ENCODE assay signal across 22 cellular contexts in the genomic region with DNA sequence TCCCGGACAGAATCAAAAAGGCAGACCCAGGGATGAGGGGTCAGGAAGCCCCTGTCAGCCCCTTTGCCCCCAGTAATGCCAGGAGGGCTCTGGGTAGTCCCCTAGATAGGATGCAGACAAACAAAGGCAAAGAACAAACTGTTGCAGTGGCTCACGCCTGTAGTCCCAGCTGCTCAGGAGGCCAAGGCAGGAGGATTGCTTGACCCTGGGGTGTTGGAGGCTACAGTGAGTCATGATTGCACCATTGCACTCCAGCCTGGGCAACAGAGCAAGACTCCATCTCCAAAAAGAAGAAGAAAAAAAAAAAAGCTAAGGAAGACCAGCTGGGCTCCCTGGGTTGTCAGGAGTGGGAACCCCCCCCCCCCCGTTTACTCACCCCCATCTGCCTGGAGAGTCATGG.
DNase-seq lines count a peak whose midpoint lies in the region; ATAC-seq and TF ChIP-seq lines count a peak whose summit lies in the region.
"Had no signal": no experiment of that assay in that cellular context is flagged by ENCODE, and none has a peak within 500 bp of the region (broad histone marks: within the 10 kb centered on the region; RNA-seq: fewer than 3 reads in every experiment).

No MANE protein-coding gene starts in this region.

- no peaks in the 10 kb centered on the region for H4K20me1 ChIP-seq in DOHH2 (ENCODE audit: control insufficient read depth, insufficient read depth, low read depth, low read length)

- peaks cover 32% of the 10 kb centered on the region for H3F3A ChIP-seq in DOHH2 (ENCODE audit: control insufficient read depth, insufficient read depth)

- peaks cover 18% of the 10 kb centered on the region for H3K27me3 Mint-ChIP-seq in central memory CD8-positive, alpha-beta T cell
- no peaks in the 10 kb centered on the region for H3K27me3 Mint-ChIP-seq in stimulated activated memory B cell treated with anti-CD40 and anti-IgM and Interleukin-4, amounts not matched to agents 10 μg/mL and 1 μg/mL and 100 μg/mL, for 72 hours

- no peaks in the 10 kb centered on the region for H3K9me2 ChIP-seq in DOHH2 (replicated peaks; ENCODE audit: control insufficient read depth, low read length)

- H3K4me2 ChIP-seq in DOHH2 (ENCODE audit: low read length), result peak overlapping the region; percentile 92

- H3K9me3 Mint-ChIP-seq in central memory CD8-positive, alpha-beta T cell, result no peaks in the 10 kb centered on the region
- H3K9me3 Mint-ChIP-seq in stimulated activated memory B cell treated with anti-CD40 and anti-IgM and Interleukin-4, amounts not matched to agents 10 μg/mL and 1 μg/mL and 100 μg/mL, for 72 hours, result no peaks in the 10 kb centered on the region
- H3K9me3 Mint-ChIP-seq: activated naive CD8-positive, alpha-beta T cell treated with anti-CD3 and anti-CD28 coated beads, Interleukin-2, amount 50 U/mL, for 24 hours; mesothelial cell of epicardium; naive thymus-derived CD8-positive, alpha-beta T cell had no signal

- H3K4me3 Mint-ChIP-seq in central memory CD8-positive, alpha-beta T cell, result no peak overlapping the region
- H3K4me3 Mint-ChIP-seq in stimulated activated memory B cell treated with anti-CD40 and anti-IgM and Interleukin-4, amounts not matched to agents 10 μg/mL and 1 μg/mL and 100 μg/mL, for 72 hours, result no peak overlapping the region
- H3K4me3 Mint-ChIP-seq: activated CD8-positive, alpha-beta memory T cell treated with anti-CD3 and anti-CD28 coated beads, Interleukin-2, amount 10 ng/mL, durations not matched to agents 7 days and 5 days; activated naive CD8-positive, alpha-beta T cell treated with anti-CD3 and anti-CD28 coated beads, Interleukin-2, amount 50 U/mL, for 24 hours; mesothelial cell of epicardium; naive thymus-derived CD8-positive, alpha-beta T cell had no signal

- H3K9me3 ChIP-seq in DOHH2 (ENCODE audit: control insufficient read depth, insufficient read depth, low read length), result no peaks in the 10 kb centered on the region
- H3K9me3 ChIP-seq: ovary, spleen, suprapubic skin had no signal

- peak overlapping the region; percentile 92 for H3K4me3 ChIP-seq in DOHH2 (ENCODE audit: low read length)
- H3K4me3 ChIP-seq: GM12878, ovary, spleen, suprapubic skin had no signal

- peak overlapping the region; percentile 95 for H3K27ac ChIP-seq in DOHH2 (ENCODE audit: low read depth, low read length)
- H3K27ac ChIP-seq: ovary, spleen, suprapubic skin had no signal

- no peaks in the 10 kb centered on the region for H3K27me3 ChIP-seq in DOHH2 (ENCODE audit: control insufficient read depth, low read length)
- H3K27me3 ChIP-seq: ovary, suprapubic skin had no signal

- peaks cover 95% of the 10 kb centered on the region for H3K4me1 ChIP-seq in DOHH2 (ENCODE audit: control insufficient read depth, low read length)

- DNase-seq in NCI-H69 (lab: John Stamatoyannopoulos, UW) (peak; percentile 50), SIG-M5 treated with dmso at 0.1 percent for 504 hours (lab: John Stamatoyannopoulos, UW; ENCODE audit: unreplicated experiment) (no peak)
- DNase-seq in central memory CD8-positive, alpha-beta T cell (ENCODE audit: low spot score in 2 of 2), result no peak
- DNase-seq: activated CD4-positive, alpha-beta T cell treated with anti-CD3 and anti-CD28 coated beads, Interleukin-2, amount 50 U/mL, for 1 hour; activated CD8-positive, alpha-beta memory T cell treated with anti-CD3 and anti-CD28 coated beads, Interleukin-2, amount 10 ng/mL, durations not matched to agents 7 days and 5 days; activated naive CD8-positive, alpha-beta T cell treated with anti-CD3 and anti-CD28 coated beads, Interleukin-2, amount 50 U/mL, for 24 hours; activated T-cell treated with anti-CD3 and anti-CD28 coated beads, Interleukin-2, amount 50 U/mL, for 48 hours; naive thymus-derived CD8-positive, alpha-beta T cell; OCI-M1; ovary; retina; SHP77; stimulated activated CD4-positive, alpha-beta T cell treated with anti-CD3 and anti-CD28 coated beads, Interleukin-2, amount 100 ng/mL, for 48 hours; T-helper 9 cell had no signal

- ATAC-seq in central memory CD8-positive, alpha-beta T cell (replicated peaks; ENCODE audit: extremely low read depth, poor library complexity, severe bottlenecking), result no peak
- no peak for ATAC-seq in stimulated activated memory B cell treated with anti-CD40 and anti-IgM and Interleukin-4, amounts not matched to agents 10 μg/mL and 1 μg/mL and 100 μg/mL, for 72 hours
- ATAC-seq in HG03095 (IDR thresholded peaks at IDR 0.05; ENCODE audit: unreplicated experiment), result no peak
- ATAC-seq in HG02763 (IDR thresholded peaks at IDR 0.05; ENCODE audit: unreplicated experiment), result no peak
- ATAC-seq: activated CD8-positive, alpha-beta memory T cell treated with anti-CD3 and anti-CD28 coated beads, Interleukin-2, amount 10 ng/mL, durations not matched to agents 7 days and 5 days; activated naive CD8-positive, alpha-beta T cell treated with anti-CD3 and anti-CD28 coated beads, Interleukin-2, amount 50 U/mL, for 24 hours; GM12878; naive thymus-derived CD8-positive, alpha-beta T cell had no signal

- peak overlapping the region; percentile 13 for H3K27ac Mint-ChIP-seq in central memory CD8-positive, alpha-beta T cell (ENCODE audit: low read depth)
- peak overlapping the region; percentile 92 for H3K27ac Mint-ChIP-seq in stimulated activated memory B cell treated with anti-CD40 and anti-IgM and Interleukin-4, amounts not matched to agents 10 μg/mL and 1 μg/mL and 100 μg/mL, for 72 hours
- H3K27ac Mint-ChIP-seq: activated CD8-positive, alpha-beta memory T cell treated with anti-CD3 and anti-CD28 coated beads, Interleukin-2, amount 10 ng/mL, durations not matched to agents 7 days and 5 days; activated naive CD8-positive, alpha-beta T cell treated with anti-CD3 and anti-CD28 coated beads, Interleukin-2, amount 50 U/mL, for 24 hours; mesothelial cell of epicardium had no signal

- peaks cover 80% of the 10 kb centered on the region for H3K79me2 ChIP-seq in DOHH2 (ENCODE audit: control insufficient read depth, low read length)

- no peak for TF ChIP-seq CTCF in DOHH2 (IDR thresholded peaks at IDR 0.05; ENCODE audit: low read depth, low read length, poor library complexity, severe bottlenecking)

- H3K4me1 Mint-ChIP-seq in central memory CD8-positive, alpha-beta T cell, result peaks cover 5% of the 10 kb centered on the region
- H3K4me1 Mint-ChIP-seq in stimulated activated memory B cell treated with anti-CD40 and anti-IgM and Interleukin-4, amounts not matched to agents 10 μg/mL and 1 μg/mL and 100 μg/mL, for 72 hours, result peaks cover 56% of the 10 kb centered on the region

- H3K36me3 Mint-ChIP-seq in central memory CD8-positive, alpha-beta T cell (ENCODE audit: insufficient read depth), result no peaks in the 10 kb centered on the region
- no peaks in the 10 kb centered on the region for H3K36me3 Mint-ChIP-seq in stimulated activated memory B cell treated with anti-CD40 and anti-IgM and Interleukin-4, amounts not matched to agents 10 μg/mL and 1 μg/mL and 100 μg/mL, for 72 hours
- H3K36me3 Mint-ChIP-seq: activated CD8-positive, alpha-beta memory T cell treated with anti-CD3 and anti-CD28 coated beads, Interleukin-2, amount 10 ng/mL, durations not matched to agents 7 days and 5 days; mesothelial cell of epicardium; naive thymus-derived CD8-positive, alpha-beta T cell had no signal

- H3K36me3 ChIP-seq in DOHH2 (ENCODE audit: control insufficient read depth, low read length), result peaks cover 16% of the 10 kb centered on the region
- H3K36me3 ChIP-seq: ovary, spleen, suprapubic skin had no signal
